20 cellular contexts compared by ENCODE assay signal in genomic region chrX:141405486-141405877, GRCh38.
DNase-seq lines count a peak whose midpoint lies in the region; ATAC-seq, FAIRE-seq and TF ChIP-seq lines count a peak whose summit lies in the region.
"Had no signal": no experiment of that assay in that cellular context is flagged by ENCODE, and none has a peak within 500 bp of the region (broad histone marks: within the 10 kb centered on the region; RNA-seq: fewer than 3 reads in every experiment).

No MANE protein-coding gene starts in this region.

- no peaks in the 10 kb centered on the region for H3K27me3 Mint-ChIP-seq in astrocyte (ENCODE audit: low read depth, unreplicated experiment)
- H3K27me3 Mint-ChIP-seq: CD4-positive, alpha-beta T cell had no signal

- peak overlapping the region; percentile 65; the same call in 1 of the 2 replicates for H3K18ac ChIP-seq in IMR-90 (ENCODE audit: low read depth, low read length)

- H3K56ac ChIP-seq in IMR-90 (ENCODE audit: extremely low read depth, insufficient read depth, low read length): no peak overlapping the region

- no peak overlapping the region for H2AK5ac ChIP-seq in IMR-90 (ENCODE audit: low read depth, low read length)

- H3K9me1 ChIP-seq in IMR-90 (ENCODE audit: insufficient read depth, low read length): no peaks in the 10 kb centered on the region

- DNase-seq in A549 (ENCODE audit: low read depth in 1 of 2, low spot score in 1 of 2): peak; percentile 70 to 89
- DNase-seq in IMR-90: no peak
- DNase-seq in astrocyte (ENCODE audit: low read depth): peak; percentile 44
- peak; percentile 0 for DNase-seq in glomerular visceral epithelial cell (ENCODE audit: extremely low spot score)
- DNase-seq in NCI-H82 (lab: John Stamatoyannopoulos, UW): no peak
- DNase-seq in uterus: no peak
- DNase-seq in stimulated activated CD4-positive, alpha-beta T cell treated with anti-CD3 and anti-CD28 coated beads, Interleukin-4, amount 100 ng/mL, for 4 hours: no peak
- DNase-seq: activated naive CD4-positive, alpha-beta T cell treated with Interleukin-2 at 50 U/mL for 16 hours; CD4-positive, alpha-beta T cell; midbrain; NCI-H1092 treated with DMSO at 0.1 percent for 48 hours; NCI-H2171 treated with DMSO at 0.1 percent for 48 hours; SIG-M5; stimulated activated CD4-positive, alpha-beta T cell treated with anti-CD3 and anti-CD28 coated beads, Interleukin-4, amount 100 ng/mL, for 1 hour; T-helper 9 cell; thyroid gland had no signal

- H4K20me1 ChIP-seq in IMR-90 (ENCODE audit: insufficient read depth, low read length) (no peaks in the 10 kb centered on the region), astrocyte (ENCODE audit: insufficient read depth, low read length) (no peaks in the 10 kb centered on the region)

- H2BK120ac ChIP-seq in IMR-90 (ENCODE audit: low read depth, low read length): peak overlapping the region; percentile 30; the same call in 1 of the 2 replicates

- no peak overlapping the region for H3K4ac ChIP-seq in IMR-90 (ENCODE audit: low read depth, low read length)

- dilution Hi-C loops in IMR-90 (cut with HindIII; ENCODE audit: low sequenced_read_pairs, unreplicated experiment): no loop called here

- H3K79me2 ChIP-seq in astrocyte (ENCODE audit: insufficient read depth, low read length): no peaks in the 10 kb centered on the region

- no peak overlapping the region; the same call in 1 of the 2 replicates for H4K5ac ChIP-seq in IMR-90 (ENCODE audit: low read depth, low read length)

- no peak for TF ChIP-seq EP300 in A549 (IDR thresholded peaks at IDR 0.05)

- TF ChIP-seq CTCF in A549 (IDR thresholded peaks at IDR 0.05): no peak
- TF ChIP-seq CTCF in IMR-90 (conservative IDR thresholded peaks at IDR 0.05; ENCODE audit: low read depth, low read length): no peak
- TF ChIP-seq CTCF in astrocyte (IDR thresholded peaks at IDR 0.05; ENCODE audit: insufficient read depth, low read depth, low read length): no peak
- no peak for TF ChIP-seq CTCF in uterus (IDR thresholded peaks at IDR 0.05)

- BruUV-seq in IMR-90 (replicated peaks; lab: Mats Ljungman, UMichigan): no TSS peak

- H2AK9ac ChIP-seq in IMR-90 (replicated peaks; ENCODE audit: low read depth, low read length, poor library complexity): no peak overlapping the region

- no peaks in the 10 kb centered on the region for H3K36me3 ChIP-seq in IMR-90 (ENCODE audit: control insufficient read depth, insufficient read depth, low read length)
- no peaks in the 10 kb centered on the region for H3K36me3 ChIP-seq in astrocyte (ENCODE audit: insufficient read depth, low read length)
- no peaks in the 10 kb centered on the region for H3K36me3 ChIP-seq in uterus
- H3K36me3 ChIP-seq: cardiac muscle cell, gastroesophageal sphincter, thyroid gland had no signal

- H2BK5ac ChIP-seq in IMR-90 (ENCODE audit: low read depth, low read length, poor library complexity, severe bottlenecking): peak overlapping the region; percentile 43

- TF ChIP-seq RAD21 in A549 (conservative IDR thresholded peaks at IDR 0.05 in 1 of 2, IDR thresholded peaks at IDR 0.05 in 1 of 2) (no peak; a peak in 1 of 5 replicates), IMR-90 (IDR thresholded peaks at IDR 0.05; ENCODE audit: low read length) (no peak)

- H2BK20ac ChIP-seq in IMR-90 (ENCODE audit: low read depth, low read length): 0 out of 2 replicates have a peak overlapping the region, but pooled peaks have one; percentile 11

- no peaks in the 10 kb centered on the region for H3K9me3 Mint-ChIP-seq in astrocyte (ENCODE audit: unreplicated experiment)
- H3K9me3 Mint-ChIP-seq: CD4-positive, alpha-beta T cell had no signal

- H3K4me1 Mint-ChIP-seq in astrocyte (ENCODE audit: low read depth, unreplicated experiment): peaks cover 18% of the 10 kb centered on the region

- H4K8ac ChIP-seq in IMR-90 (ENCODE audit: low read depth in 2 of 2, low read length in 2 of 2): no peak overlapping the region; a peak in 1 of 4 replicates

- H3K4me2 ChIP-seq in A549 (peak overlapping the region; percentile 69), IMR-90 (ENCODE audit: low read depth, low read length) (peak overlapping the region; percentile 50; the same call in 1 of the 2 replicates), astrocyte (ENCODE audit: low read length) (peak overlapping the region; percentile 72)

- WGBS in A549 (ENCODE audit: missing lambda C conversion rate): 0% methylated on average over 1 of the region's 1 CpG
- WGBS in IMR-90 (ENCODE audit: extremely low coverage in 2 of 2, insufficient read length in 1 of 2), 2 experiments: no CpG with 5 or more reads among the region's 1 CpG

- TF ChIP-seq POLR2A in A549 (IDR thresholded peaks at IDR 0.05; ENCODE audit: low read length) (no peak), IMR-90 (IDR thresholded peaks at IDR 0.05; ENCODE audit: low read depth, low read length) (no peak), uterus (IDR thresholded peaks at IDR 0.05) (no peak)

- H3K14ac ChIP-seq in IMR-90 (replicated peaks; ENCODE audit: low read depth, low read length): no peak overlapping the region

- no peaks in the 10 kb centered on the region for H3K79me1 ChIP-seq in IMR-90 (ENCODE audit: low read depth in 1 of 2, low read length in 2 of 2)

- H4K91ac ChIP-seq in IMR-90 (ENCODE audit: insufficient read depth, low read depth, low read length): no peak overlapping the region

- no peak overlapping the region for H2AFZ ChIP-seq in IMR-90 (replicated peaks; ENCODE audit: low read length, poor library complexity)
- no peak overlapping the region for H2AFZ ChIP-seq in astrocyte (ENCODE audit: low read depth, low read length)

- H3K27ac ChIP-seq in A549 (peak overlapping the region; percentile 79 to 92), IMR-90 (ENCODE audit: insufficient read depth, low read length) (no peak overlapping the region), astrocyte (ENCODE audit: low read depth, low read length) (peak overlapping the region; percentile 79), uterus (no peak overlapping the region)
- H3K27ac ChIP-seq: cardiac muscle cell, gastroesophageal sphincter, thyroid gland had no signal

- H3K9ac ChIP-seq in IMR-90 (ENCODE audit: low read depth, low read length) (no peak overlapping the region), astrocyte (ENCODE audit: low read length) (peak overlapping the region; percentile 55)

- POLR2A ChIA-PET in A549 (lab: Yijun Ruan, JAX) (interaction anchor here (1.2 kb wide), 1 partner anchor 64 kb away, joined by 4 read pairs; no protein-coding TSS in a partner anchor), IMR-90 (lab: Charles Lee; ENCODE audit: unreplicated experiment) (no interaction called here)

- no peaks in the 10 kb centered on the region for H3K27me3 ChIP-seq in IMR-90 (ENCODE audit: control insufficient read depth, insufficient read depth, low read length)
- no peaks in the 10 kb centered on the region for H3K27me3 ChIP-seq in astrocyte (ENCODE audit: insufficient read depth, low read length)
- H3K27me3 ChIP-seq in uterus: no peaks in the 10 kb centered on the region
- H3K27me3 ChIP-seq: cardiac muscle cell, gastroesophageal sphincter, thyroid gland had no signal

- no peak overlapping the region for H3K27ac Mint-ChIP-seq in astrocyte (ENCODE audit: unreplicated experiment)
- H3K27ac Mint-ChIP-seq: CD4-positive, alpha-beta T cell had no signal

- no peak overlapping the region for H3K4me3 Mint-ChIP-seq in astrocyte (ENCODE audit: unreplicated experiment)
- H3K4me3 Mint-ChIP-seq: CD4-positive, alpha-beta T cell had no signal

- intact Hi-C loops in IMR-90 (cut with micrococcal nuclease): no loop called here
- intact Hi-C loops in uterus (cut with DNase I; ENCODE audit: low total_unique reads): no loop called here

- CTCF ChIA-PET in A549 (lab: Yijun Ruan, JAX) (interaction anchor here (1.2 kb wide), 1 partner anchor 487 kb away, joined by 6 read pairs; no protein-coding TSS in a partner anchor), IMR-90 (lab: Yijun Ruan, JAX) (interaction anchor here (1.0 kb wide), 1 partner anchor 63 kb away, joined by 3 read pairs; no protein-coding TSS in a partner anchor)

- H3K4me1 ChIP-seq in A549 (peaks cover 27% of the 10 kb centered on the region), IMR-90 (ENCODE audit: control insufficient read depth, insufficient read depth, low read length) (peaks cover 2% of the 10 kb centered on the region; the same call in 1 of the 2 replicates), astrocyte (ENCODE audit: insufficient read depth, low read length) (peaks cover 9% of the 10 kb centered on the region), uterus (no peaks in the 10 kb centered on the region)
- H3K4me1 ChIP-seq: gastroesophageal sphincter, thyroid gland had no signal

- H2BK15ac ChIP-seq in IMR-90 (ENCODE audit: low read depth, low read length): no peak overlapping the region

- FAIRE-seq in A549 (lab: Jason Lieb, UNC) (peak; percentile 100), astrocyte (lab: Jason Lieb, UNC) (peak; percentile 93)
- FAIRE-seq: A204.1 had no signal

- ATAC-seq in A549 (peak; percentile 79 to 84), IMR-90 (ENCODE audit: low read depth) (peak; percentile 28), GM21367 (IDR thresholded peaks at IDR 0.05; ENCODE audit: unreplicated experiment) (no peak)
- ATAC-seq: gastroesophageal sphincter had no signal

- H3K4me3 ChIP-seq in A549: no peak overlapping the region
- no peak overlapping the region for H3K4me3 ChIP-seq in IMR-90 (ENCODE audit: insufficient read depth, low read depth, low read length)
- H3K4me3 ChIP-seq in astrocyte (ENCODE audit: insufficient read depth, low read depth, low read length): no peak overlapping the region
- H3K4me3 ChIP-seq in uterus: no peak overlapping the region
- H3K4me3 ChIP-seq: cardiac muscle cell, gastroesophageal sphincter, thyroid gland had no signal

- in situ Hi-C loops in IMR-90 (cut with MboI; ENCODE audit: low sequenced_read_pairs): no loop called here

- H3K9me3 ChIP-seq in A549 (peaks cover 14% of the 10 kb centered on the region; the same call in 2 of the 3 replicates), IMR-90 (ENCODE audit: control insufficient read depth, insufficient read depth, low read length) (no peaks in the 10 kb centered on the region; the same call in 1 of the 2 replicates), astrocyte (ENCODE audit: insufficient read depth, low read depth, low read length) (no peaks in the 10 kb centered on the region), uterus (no peaks in the 10 kb centered on the region)
- H3K9me3 ChIP-seq: gastroesophageal sphincter, thyroid gland had no signal

- H3K23ac ChIP-seq in IMR-90 (ENCODE audit: low read depth, low read length): no peak overlapping the region

- H3K36me3 Mint-ChIP-seq in astrocyte (ENCODE audit: low read depth, unreplicated experiment): no peaks in the 10 kb centered on the region

TF ChIP-seq in IMR-90, 13 proteins besides CTCF, POLR2A, EP300 and RAD21 (continues in another document):
- no peak for TF ChIP-seq MXI1 (IDR thresholded peaks at IDR 0.05; ENCODE audit: borderline replicate concordance, low read depth, low read length)
- no peak for TF ChIP-seq CHD1 (IDR thresholded peaks at IDR 0.05; ENCODE audit: low read depth, low read length)
- TF ChIP-seq USF2 (IDR thresholded peaks at IDR 0.05; ENCODE audit: low read depth, low read length): no peak

Comparison
In these comparisons a context has a peak if more than half of its experiments do, and no peak if none do; other contexts are left out.
1. DNase-seq: peak in A549 (2 of 2), astrocyte (single experiment) and glomerular visceral epithelial cell (single experiment); none in IMR-90 (single experiment), NCI-H82 (single experiment), uterus (0 of 2) and stimulated activated CD4-positive, alpha-beta T cell treated with anti-CD3 and anti-CD28 coated beads, Interleukin-4, amount 100 ng/mL, for 4 hours (0 of 2).
2. H3K27ac ChIP-seq: peak in A549 (2 of 2) and astrocyte (single experiment); none in IMR-90 (single experiment) and uterus (0 of 2).
3. Peak in every context shown above with its lines, with median percentiles within 50 percentile points of each other: H3K4me2 ChIP-seq.